ENCODE assay signal across 8 cellular contexts in genomic region chr5:160312139-160312959, GRCh38. TPM values are rescaled to one million over a fixed set of nuclear protein-coding genes. Genes with fewer than 3 reads are reported as not detected.
DNase-seq lines count a peak whose midpoint lies in the region; ATAC-seq and TF ChIP-seq lines count a peak whose summit lies in the region.

TSS of gene CCNJL (minus strand) at chr5:160312564. CDS start at chr5:160311923, 641 bp downstream.

- peak within 1 kb of the TSS; percentile 61 for H3K4me3 Mint-ChIP-seq in activated naive CD4-positive, alpha-beta T cell treated with anti-CD3 and anti-CD28 coated beads, Interleukin-2, amount 10 ng/mL, durations not matched to agents 7 days and 5 days
- peak within 1 kb of the TSS; percentile 91 to 96 (median 95) for H3K4me3 Mint-ChIP-seq in immature natural killer cell

- no peaks in the 10 kb centered on the region for H3K9me3 ChIP-seq in skeletal muscle satellite cell (replicated peaks; ENCODE audit: low read length)

- peaks cover 78% of the 10 kb centered on the region for H3K27me3 Mint-ChIP-seq in activated naive CD4-positive, alpha-beta T cell treated with anti-CD3 and anti-CD28 coated beads, Interleukin-2, amount 10 ng/mL, durations not matched to agents 7 days and 5 days
- H3K27me3 Mint-ChIP-seq in immature natural killer cell (ENCODE audit: low read depth in 3 of 3), result peaks cover 2 to 14% (median 6%) of the 10 kb centered on the region in 3 donors

- H3K4me3 ChIP-seq in cardiac fibroblast (replicated peaks in 1 of 2; ENCODE audit: low read depth in 2 of 2, low read length in 2 of 2), result peak within 1 kb of the TSS; percentile 58 to 67
- H3K4me3 ChIP-seq in skeletal muscle satellite cell (ENCODE audit: low read length), result peak within 1 kb of the TSS; percentile 85

- ATAC-seq in HG03342 (IDR thresholded peaks at IDR 0.05; ENCODE audit: unreplicated experiment) (peak; percentile 42), HG02870 (IDR thresholded peaks at IDR 0.05; ENCODE audit: unreplicated experiment) (no peak)

- DNase-seq in activated naive CD4-positive, alpha-beta T cell treated with anti-CD3 and anti-CD28 coated beads, Interleukin-2, amount 10 ng/mL, durations not matched to agents 7 days and 5 days, result peak; percentile 25
- DNase-seq in activated naive CD4-positive, alpha-beta T cell (lab: John Stamatoyannopoulos, UW), result no peak
- peak; percentile 24 for DNase-seq in NCI-H82 treated with DMSO at 0.1 percent for 48 hours (lab: John Stamatoyannopoulos, UW; ENCODE audit: unreplicated experiment)
- DNase-seq in cardiac fibroblast (ENCODE audit: low read depth in 2 of 2), result peak; percentile 19 to 22
- peak; percentile 58 to 68 (median 61) for DNase-seq in immature natural killer cell

- no peaks in the 10 kb centered on the region for H3K9me3 Mint-ChIP-seq in activated naive CD4-positive, alpha-beta T cell treated with anti-CD3 and anti-CD28 coated beads, Interleukin-2, amount 10 ng/mL, durations not matched to agents 7 days and 5 days
- H3K9me3 Mint-ChIP-seq in immature natural killer cell, result no peaks in the 10 kb centered on the region

- no peak within 1 kb of the TSS for H3K27ac Mint-ChIP-seq in activated naive CD4-positive, alpha-beta T cell treated with anti-CD3 and anti-CD28 coated beads, Interleukin-2, amount 10 ng/mL, durations not matched to agents 7 days and 5 days
- H3K27ac Mint-ChIP-seq in immature natural killer cell, result peak within 1 kb of the TSS; percentile 76 to 90 (median 86)

- H3K27me3 ChIP-seq in skeletal muscle satellite cell (ENCODE audit: control insufficient read depth, insufficient read depth, low read length), result no peaks in the 10 kb centered on the region

- CTCF ChIA-PET in activated naive CD4-positive, alpha-beta T cell treated with anti-CD3 and anti-CD28 coated beads, Interleukin-2, amount 10 ng/mL, durations not matched to agents 7 days and 5 days (lab: Charles Lee), result no interaction called here

- H3K9ac ChIP-seq in skeletal muscle satellite cell (ENCODE audit: low read depth, low read length), result peak within 1 kb of the TSS; percentile 65

- H3K36me3 Mint-ChIP-seq in activated naive CD4-positive, alpha-beta T cell treated with anti-CD3 and anti-CD28 coated beads, Interleukin-2, amount 10 ng/mL, durations not matched to agents 7 days and 5 days, result peaks cover 1% of the 10 kb centered on the region
- no peaks in the 10 kb centered on the region for H3K36me3 Mint-ChIP-seq in immature natural killer cell

- no peak for TF ChIP-seq CTCF in cardiac fibroblast (IDR thresholded peaks at IDR 0.05; ENCODE audit: low read depth, low read length)

- peaks cover 3% of the 10 kb centered on the region for H3K36me3 ChIP-seq in skeletal muscle satellite cell (ENCODE audit: insufficient read depth, low read length)

- H3K4me1 Mint-ChIP-seq in activated naive CD4-positive, alpha-beta T cell treated with anti-CD3 and anti-CD28 coated beads, Interleukin-2, amount 10 ng/mL, durations not matched to agents 7 days and 5 days, result peaks cover 7% of the 10 kb centered on the region
- H3K4me1 Mint-ChIP-seq in immature natural killer cell, result peaks cover 38 to 52% of the 10 kb centered on the region in 2 donors

- peaks cover 11% of the 10 kb centered on the region for H3K4me1 ChIP-seq in skeletal muscle satellite cell (ENCODE audit: control insufficient read depth, insufficient read depth, low read length)

- H3K4me2 ChIP-seq in skeletal muscle satellite cell (ENCODE audit: low read length), result peak within 1 kb of the TSS; percentile 94

RNA-seq across cellular contexts. Expression of gene CCNJL, which starts in this region (rescaled TPM):
- polyA plus RNA-seq in immature natural killer cell, result 10 to 100 TPM; 16.3 to 29.7 (median 26.7) TPM
- 0.44 TPM in 1 of 2 replicates, not detected in the other for total RNA-seq in skeletal muscle satellite cell (2012; rRNA removed)

Comparison
In these comparisons a context has a peak if more than half of its experiments do, and no peak if none do; other contexts are left out.
1. DNase-seq: peak in activated naive CD4-positive, alpha-beta T cell treated with anti-CD3 and anti-CD28 coated beads, Interleukin-2, amount 10 ng/mL, durations not matched to agents 7 days and 5 days (single experiment), NCI-H82 treated with DMSO at 0.1 percent for 48 hours (single experiment), cardiac fibroblast (2 of 2) and immature natural killer cell (3 of 3); none in activated naive CD4-positive, alpha-beta T cell (0 of 4).